1 cellular context compared by ENCODE assay signal in the genomic region with DNA sequence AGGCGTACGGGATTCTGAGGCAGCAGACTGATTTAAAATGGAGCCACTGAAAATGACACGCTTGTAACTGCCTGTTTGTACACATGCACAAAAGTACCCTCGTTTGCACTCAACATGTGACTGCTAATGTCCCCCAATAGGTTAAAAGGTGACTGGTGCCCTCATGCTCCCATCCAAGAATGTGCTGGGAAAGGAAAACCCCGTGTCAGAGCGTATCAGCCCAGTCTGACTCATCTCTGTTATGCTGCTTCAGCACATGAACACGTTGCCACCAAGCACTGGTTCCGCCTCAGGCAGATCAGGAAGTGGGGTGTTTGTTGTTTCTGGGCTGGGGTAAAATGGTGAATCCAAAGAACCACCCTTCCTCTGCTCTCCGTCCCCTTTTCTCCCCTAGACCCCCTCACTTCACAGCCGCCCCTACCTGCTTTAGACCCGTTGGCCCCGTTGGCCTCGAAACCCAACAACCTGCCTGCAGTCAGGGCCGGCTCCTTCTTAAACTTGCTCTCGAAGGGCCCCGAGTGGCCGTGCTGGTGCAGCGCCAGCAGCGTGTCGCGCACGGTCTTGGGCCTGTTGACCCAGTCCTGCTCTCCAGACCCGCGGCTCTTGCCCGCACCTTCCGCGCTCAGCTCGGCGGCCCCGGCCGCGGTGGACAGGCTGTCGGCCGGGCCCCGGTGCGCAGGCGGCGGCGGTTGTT.
TF ChIP-seq lines count a peak whose summit lies in the region.

No MANE protein-coding gene starts in this region.

TF ChIP-seq in HepG2, 621 proteins besides CTCF, POLR2A, EP300 and RAD21 (continued from another document and continues in another):
- TF ChIP-seq IRF2 (CRISPR knock-in tag; IDR thresholded peaks at IDR 0.05) (peak; percentile 74), ZNF350 (CRISPR knock-in tag; IDR thresholded peaks at IDR 0.05; ENCODE audit: borderline replicate concordance, low read depth) (no peak), TCF7 (IDR thresholded peaks at IDR 0.05; ENCODE audit: low read depth) (no peak), MZF1 (CRISPR knock-in tag; IDR thresholded peaks at IDR 0.05; ENCODE audit: borderline replicate concordance) (no peak), NCOA1 (CRISPR knock-in tag; IDR thresholded peaks at IDR 0.05) (0 out of 2 replicates have a peak, but pooled peaks have one; percentile 47), NFRKB (IDR thresholded peaks at IDR 0.05) (no peak), CENPBD1 (CRISPR knock-in tag; IDR thresholded peaks at IDR 0.05; ENCODE audit: borderline replicate concordance, low read depth) (no peak), ZNF432 (CRISPR knock-in tag; IDR thresholded peaks at IDR 0.05; ENCODE audit: borderline replicate concordance) (no peak), ZMYM3 (CRISPR knock-in tag; IDR thresholded peaks at IDR 0.05) (peak; percentile 33; the same call in 1 of the 2 replicates), ZNF652 (CRISPR knock-in tag; IDR thresholded peaks at IDR 0.05; ENCODE audit: borderline replicate concordance, low read depth) (peak; percentile 38; the same call in 1 of the 2 replicates), E2F1 (CRISPR knock-in tag; IDR thresholded peaks at IDR 0.05) (no peak; the same call in 1 of the 2 replicates), TARDBP (CRISPR knock-in tag; IDR thresholded peaks at IDR 0.05) (peak; percentile 54; the same call in 1 of the 2 replicates), ZSCAN9 (CRISPR knock-in tag; IDR thresholded peaks at IDR 0.05; ENCODE audit: borderline replicate concordance) (0 out of 2 replicates have a peak, but pooled peaks have one; percentile 53), ZNF318 (CRISPR knock-in tag; IDR thresholded peaks at IDR 0.05) (no peak; the same call in 1 of the 2 replicates), LRRFIP1 (CRISPR knock-in tag; conservative IDR thresholded peaks at IDR 0.05) (no peak), FOXA1 (IDR thresholded peaks at IDR 0.05) (no peak), FOXA1 (CRISPR knock-in tag; IDR thresholded peaks at IDR 0.05) (peak; percentile 73), YEATS2 (CRISPR knock-in tag; IDR thresholded peaks at IDR 0.05; ENCODE audit: borderline replicate concordance) (peak; percentile 57; the same call in 1 of the 2 replicates), ZNF275 (CRISPR knock-in tag; IDR thresholded peaks at IDR 0.05; ENCODE audit: borderline replicate concordance) (no peak), ZNF629 (CRISPR knock-in tag; conservative IDR thresholded peaks at IDR 0.05) (no peak), HNF4G (IDR thresholded peaks at IDR 0.05; ENCODE audit: borderline replicate concordance, low read depth, low read length) (peak; percentile 31; the same call in 1 of the 2 replicates), HNF4G (CRISPR knock-in tag; IDR thresholded peaks at IDR 0.05; ENCODE audit: borderline replicate concordance, low read depth) (no peak; the same call in 1 of the 2 replicates), STAG1 (CRISPR knock-in tag; IDR thresholded peaks at IDR 0.05) (peak; percentile 17; the same call in 1 of the 2 replicates), TRIM24 (CRISPR knock-in tag; IDR thresholded peaks at IDR 0.05) (no peak), MXD1 (CRISPR knock-in tag; IDR thresholded peaks at IDR 0.05) (no peak; the same call in 1 of the 2 replicates), PAF1 (CRISPR knock-in tag; IDR thresholded peaks at IDR 0.05) (peak; percentile 90; the same call in 1 of the 2 replicates), STAT5B (CRISPR knock-in tag; IDR thresholded peaks at IDR 0.05) (no peak), NR2F1 (CRISPR knock-in tag; IDR thresholded peaks at IDR 0.05) (peak; percentile 76 to 90), ETV6 (CRISPR knock-in tag; conservative IDR thresholded peaks at IDR 0.05) (no peak), KDM5B (CRISPR knock-in tag; IDR thresholded peaks at IDR 0.05; ENCODE audit: borderline replicate concordance) (peak; percentile 58), PCBP2 (optimal IDR thresholded peaks at IDR 0.05; ENCODE audit: low read depth, low read length, poor library complexity, severe bottlenecking) (no peak), ZNF20 (CRISPR knock-in tag; IDR thresholded peaks at IDR 0.05) (no peak), ZNF678 (CRISPR knock-in tag; IDR thresholded peaks at IDR 0.05) (no peak), SAFB2 (CRISPR knock-in tag; IDR thresholded peaks at IDR 0.05; ENCODE audit: borderline replicate concordance, low read depth) (peak; percentile 46; the same call in 1 of the 2 replicates), ZZZ3 (CRISPR knock-in tag; IDR thresholded peaks at IDR 0.05; ENCODE audit: borderline replicate concordance) (peak; percentile 29; the same call in 1 of the 2 replicates), HDAC6 (IDR thresholded peaks at IDR 0.05; ENCODE audit: low read depth, low read length) (no peak; the same call in 1 of the 2 replicates), MED8 (CRISPR knock-in tag; IDR thresholded peaks at IDR 0.05; ENCODE audit: insufficient replicate concordance) (peak; percentile 76)
- TF ChIP-seq, protein P1, sequence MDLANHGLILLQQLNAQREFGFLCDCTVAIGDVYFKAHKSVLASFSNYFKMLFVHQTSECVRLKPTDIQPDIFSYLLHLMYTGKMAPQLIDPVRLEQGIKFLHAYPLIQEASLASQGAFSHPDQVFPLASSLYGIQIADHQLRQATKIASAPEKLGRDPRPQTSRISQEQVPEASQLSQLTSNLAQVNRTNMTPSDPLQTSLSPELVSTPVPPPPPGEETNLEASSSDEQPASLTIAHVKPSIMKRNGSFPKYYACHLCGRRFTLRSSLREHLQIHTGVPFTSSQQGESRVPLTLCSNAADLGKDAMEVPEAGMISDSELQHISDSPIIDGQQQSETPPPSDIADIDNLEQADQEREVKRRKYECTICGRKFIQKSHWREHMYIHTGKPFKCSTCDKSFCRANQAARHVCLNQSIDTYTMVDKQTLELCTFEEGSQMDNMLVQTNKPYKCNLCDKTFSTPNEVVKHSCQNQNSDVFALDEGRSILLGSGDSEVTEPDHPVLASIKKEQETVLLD (CRISPR knock-in tag; IDR thresholded peaks at IDR 0.05; ENCODE audit: low read depth): peak; percentile 24; the same call in 1 of the 2 replicates
- TF ChIP-seq, protein P2, sequence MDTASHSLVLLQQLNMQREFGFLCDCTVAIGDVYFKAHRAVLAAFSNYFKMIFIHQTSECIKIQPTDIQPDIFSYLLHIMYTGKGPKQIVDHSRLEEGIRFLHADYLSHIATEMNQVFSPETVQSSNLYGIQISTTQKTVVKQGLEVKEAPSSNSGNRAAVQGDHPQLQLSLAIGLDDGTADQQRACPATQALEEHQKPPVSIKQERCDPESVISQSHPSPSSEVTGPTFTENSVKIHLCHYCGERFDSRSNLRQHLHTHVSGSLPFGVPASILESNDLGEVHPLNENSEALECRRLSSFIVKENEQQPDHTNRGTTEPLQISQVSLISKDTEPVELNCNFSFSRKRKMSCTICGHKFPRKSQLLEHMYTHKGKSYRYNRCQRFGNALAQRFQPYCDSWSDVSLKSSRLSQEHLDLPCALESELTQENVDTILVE (CRISPR knock-in tag; IDR thresholded peaks at IDR 0.05): peak; percentile 81
- TF ChIP-seq, protein P3, sequence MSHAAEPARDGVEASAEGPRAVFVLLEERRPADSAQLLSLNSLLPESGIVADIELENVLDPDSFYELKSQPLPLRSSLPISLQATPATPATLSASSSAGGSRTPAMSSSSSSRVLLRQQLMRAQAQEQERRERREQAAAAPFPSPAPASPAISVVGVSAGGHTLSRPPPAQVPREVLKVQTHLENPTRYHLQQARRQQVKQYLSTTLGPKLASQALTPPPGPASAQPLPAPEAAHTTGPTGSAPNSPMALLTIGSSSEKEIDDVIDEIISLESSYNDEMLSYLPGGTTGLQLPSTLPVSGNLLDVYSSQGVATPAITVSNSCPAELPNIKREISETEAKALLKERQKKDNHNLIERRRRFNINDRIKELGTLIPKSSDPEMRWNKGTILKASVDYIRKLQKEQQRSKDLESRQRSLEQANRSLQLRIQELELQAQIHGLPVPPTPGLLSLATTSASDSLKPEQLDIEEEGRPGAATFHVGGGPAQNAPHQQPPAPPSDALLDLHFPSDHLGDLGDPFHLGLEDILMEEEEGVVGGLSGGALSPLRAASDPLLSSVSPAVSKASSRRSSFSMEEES (CRISPR knock-in tag; IDR thresholded peaks at IDR 0.05): peak; percentile 88
